ENCODE assay signal across 1 cellular context in the genomic region with DNA sequence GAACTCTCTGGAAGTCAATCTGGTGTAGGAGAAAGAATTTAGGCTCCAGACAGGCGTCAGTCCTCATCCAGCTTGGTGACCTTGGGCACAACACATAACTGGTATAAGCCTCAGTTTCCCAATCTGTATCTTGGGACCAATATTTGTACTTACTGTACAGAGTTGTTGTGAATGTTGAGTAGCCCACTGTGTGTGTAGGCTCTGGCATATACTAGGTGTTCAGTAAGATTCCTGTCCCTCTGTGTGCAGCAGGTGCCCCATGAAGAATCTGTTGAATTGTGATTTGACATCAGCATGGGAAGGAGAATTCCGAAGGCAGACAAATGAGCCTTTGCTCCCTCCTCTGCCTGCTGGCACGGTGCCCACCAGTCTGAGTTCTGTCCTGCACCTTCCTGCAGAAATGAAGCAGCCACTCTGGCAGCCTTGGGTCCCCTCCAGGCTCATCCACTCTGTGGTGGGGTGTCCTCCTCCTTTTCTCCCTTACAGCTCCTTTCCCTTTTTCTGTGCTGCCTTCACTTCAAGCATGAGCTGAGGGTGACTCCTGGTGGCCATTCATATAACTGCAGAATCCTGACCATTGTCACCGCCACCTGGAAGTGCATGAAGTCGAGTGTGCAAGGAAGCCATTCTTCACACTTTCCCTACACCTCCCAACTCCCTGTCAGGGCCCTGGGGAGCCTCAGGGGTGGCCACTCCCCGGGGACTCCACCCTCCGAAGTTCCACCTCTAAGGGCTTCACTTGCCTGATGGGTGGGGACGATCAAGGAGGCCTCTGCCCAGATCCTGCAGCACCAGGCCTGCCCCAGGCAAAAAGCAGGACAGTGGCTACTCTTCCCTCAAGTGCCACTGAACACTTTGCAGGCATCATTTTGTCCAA.
TF ChIP-seq lines count a peak whose summit lies in the region.

No MANE protein-coding gene starts in this region.

TF ChIP-seq in GM23338, 12 proteins besides CTCF, POLR2A, EP300 and RAD21 (continued from another document):
- TF ChIP-seq, protein P1, sequence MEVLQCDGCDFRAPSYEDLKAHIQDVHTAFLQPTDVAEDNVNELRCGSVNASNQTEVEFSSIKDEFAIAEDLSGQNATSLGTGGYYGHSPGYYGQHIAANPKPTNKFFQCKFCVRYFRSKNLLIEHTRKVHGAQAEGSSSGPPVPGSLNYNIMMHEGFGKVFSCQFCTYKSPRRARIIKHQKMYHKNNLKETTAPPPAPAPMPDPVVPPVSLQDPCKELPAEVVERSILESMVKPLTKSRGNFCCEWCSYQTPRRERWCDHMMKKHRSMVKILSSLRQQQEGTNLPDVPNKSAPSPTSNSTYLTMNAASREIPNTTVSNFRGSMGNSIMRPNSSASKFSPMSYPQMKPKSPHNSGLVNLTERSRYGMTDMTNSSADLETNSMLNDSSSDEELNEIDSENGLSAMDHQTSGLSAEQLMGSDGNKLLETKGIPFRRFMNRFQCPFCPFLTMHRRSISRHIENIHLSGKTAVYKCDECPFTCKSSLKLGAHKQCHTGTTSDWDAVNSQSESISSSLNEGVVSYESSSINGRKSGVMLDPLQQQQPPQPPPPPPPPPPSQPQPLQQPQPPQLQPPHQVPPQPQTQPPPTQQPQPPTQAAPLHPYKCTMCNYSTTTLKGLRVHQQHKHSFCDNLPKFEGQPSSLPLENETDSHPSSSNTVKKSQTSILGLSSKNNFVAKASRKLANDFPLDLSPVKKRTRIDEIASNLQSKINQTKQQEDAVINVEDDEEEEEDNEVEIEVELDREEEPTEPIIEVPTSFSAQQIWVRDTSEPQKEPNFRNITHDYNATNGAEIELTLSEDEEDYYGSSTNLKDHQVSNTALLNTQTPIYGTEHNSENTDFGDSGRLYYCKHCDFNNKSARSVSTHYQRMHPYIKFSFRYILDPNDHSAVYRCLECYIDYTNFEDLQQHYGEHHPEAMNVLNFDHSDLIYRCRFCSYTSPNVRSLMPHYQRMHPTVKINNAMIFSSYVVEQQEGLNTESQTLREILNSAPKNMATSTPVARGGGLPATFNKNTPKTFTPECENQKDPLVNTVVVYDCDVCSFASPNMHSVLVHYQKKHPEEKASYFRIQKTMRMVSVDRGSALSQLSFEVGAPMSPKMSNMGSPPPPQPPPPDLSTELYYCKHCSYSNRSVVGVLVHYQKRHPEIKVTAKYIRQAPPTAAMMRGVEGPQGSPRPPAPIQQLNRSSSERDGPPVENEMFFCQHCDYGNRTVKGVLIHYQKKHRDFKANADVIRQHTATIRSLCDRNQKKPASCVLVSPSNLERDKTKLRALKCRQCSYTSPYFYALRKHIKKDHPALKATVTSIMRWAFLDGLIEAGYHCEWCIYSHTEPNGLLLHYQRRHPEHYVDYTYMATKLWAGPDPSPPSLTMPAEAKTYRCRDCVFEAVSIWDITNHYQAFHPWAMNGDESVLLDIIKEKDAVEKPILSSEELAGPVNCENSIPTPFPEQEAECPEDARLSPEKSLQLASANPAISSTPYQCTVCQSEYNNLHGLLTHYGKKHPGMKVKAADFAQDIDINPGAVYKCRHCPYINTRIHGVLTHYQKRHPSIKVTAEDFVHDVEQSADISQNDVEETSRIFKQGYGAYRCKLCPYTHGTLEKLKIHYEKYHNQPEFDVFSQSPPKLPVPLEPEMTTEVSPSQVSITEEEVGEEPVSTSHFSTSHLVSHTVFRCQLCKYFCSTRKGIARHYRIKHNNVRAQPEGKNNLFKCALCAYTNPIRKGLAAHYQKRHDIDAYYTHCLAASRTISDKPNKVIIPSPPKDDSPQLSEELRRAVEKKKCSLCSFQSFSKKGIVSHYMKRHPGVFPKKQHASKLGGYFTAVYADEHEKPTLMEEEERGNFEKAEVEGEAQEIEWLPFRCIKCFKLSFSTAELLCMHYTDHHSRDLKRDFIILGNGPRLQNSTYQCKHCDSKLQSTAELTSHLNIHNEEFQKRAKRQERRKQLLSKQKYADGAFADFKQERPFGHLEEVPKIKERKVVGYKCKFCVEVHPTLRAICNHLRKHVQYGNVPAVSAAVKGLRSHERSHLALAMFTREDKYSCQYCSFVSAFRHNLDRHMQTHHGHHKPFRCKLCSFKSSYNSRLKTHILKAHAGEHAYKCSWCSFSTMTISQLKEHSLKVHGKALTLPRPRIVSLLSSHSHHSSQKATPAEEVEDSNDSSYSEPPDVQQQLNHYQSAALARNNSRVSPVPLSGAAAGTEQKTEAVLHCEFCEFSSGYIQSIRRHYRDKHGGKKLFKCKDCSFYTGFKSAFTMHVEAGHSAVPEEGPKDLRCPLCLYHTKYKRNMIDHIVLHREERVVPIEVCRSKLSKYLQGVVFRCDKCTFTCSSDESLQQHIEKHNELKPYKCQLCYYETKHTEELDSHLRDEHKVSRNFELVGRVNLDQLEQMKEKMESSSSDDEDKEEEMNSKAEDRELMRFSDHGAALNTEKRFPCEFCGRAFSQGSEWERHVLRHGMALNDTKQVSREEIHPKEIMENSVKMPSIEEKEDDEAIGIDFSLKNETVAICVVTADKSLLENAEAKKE (CRISPR knock-in tag; IDR thresholded peaks at IDR 0.05) = no peak
- TF ChIP-seq, protein P2, sequence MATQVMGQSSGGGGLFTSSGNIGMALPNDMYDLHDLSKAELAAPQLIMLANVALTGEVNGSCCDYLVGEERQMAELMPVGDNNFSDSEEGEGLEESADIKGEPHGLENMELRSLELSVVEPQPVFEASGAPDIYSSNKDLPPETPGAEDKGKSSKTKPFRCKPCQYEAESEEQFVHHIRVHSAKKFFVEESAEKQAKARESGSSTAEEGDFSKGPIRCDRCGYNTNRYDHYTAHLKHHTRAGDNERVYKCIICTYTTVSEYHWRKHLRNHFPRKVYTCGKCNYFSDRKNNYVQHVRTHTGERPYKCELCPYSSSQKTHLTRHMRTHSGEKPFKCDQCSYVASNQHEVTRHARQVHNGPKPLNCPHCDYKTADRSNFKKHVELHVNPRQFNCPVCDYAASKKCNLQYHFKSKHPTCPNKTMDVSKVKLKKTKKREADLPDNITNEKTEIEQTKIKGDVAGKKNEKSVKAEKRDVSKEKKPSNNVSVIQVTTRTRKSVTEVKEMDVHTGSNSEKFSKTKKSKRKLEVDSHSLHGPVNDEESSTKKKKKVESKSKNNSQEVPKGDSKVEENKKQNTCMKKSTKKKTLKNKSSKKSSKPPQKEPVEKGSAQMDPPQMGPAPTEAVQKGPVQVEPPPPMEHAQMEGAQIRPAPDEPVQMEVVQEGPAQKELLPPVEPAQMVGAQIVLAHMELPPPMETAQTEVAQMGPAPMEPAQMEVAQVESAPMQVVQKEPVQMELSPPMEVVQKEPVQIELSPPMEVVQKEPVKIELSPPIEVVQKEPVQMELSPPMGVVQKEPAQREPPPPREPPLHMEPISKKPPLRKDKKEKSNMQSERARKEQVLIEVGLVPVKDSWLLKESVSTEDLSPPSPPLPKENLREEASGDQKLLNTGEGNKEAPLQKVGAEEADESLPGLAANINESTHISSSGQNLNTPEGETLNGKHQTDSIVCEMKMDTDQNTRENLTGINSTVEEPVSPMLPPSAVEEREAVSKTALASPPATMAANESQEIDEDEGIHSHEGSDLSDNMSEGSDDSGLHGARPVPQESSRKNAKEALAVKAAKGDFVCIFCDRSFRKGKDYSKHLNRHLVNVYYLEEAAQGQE (IDR thresholded peaks at IDR 0.05; ENCODE audit: unreplicated experiment) = no peak
- TF ChIP-seq ZNF114 (CRISPR knock-in tag; IDR thresholded peaks at IDR 0.05) = no peak
- TF ChIP-seq, protein P3, sequence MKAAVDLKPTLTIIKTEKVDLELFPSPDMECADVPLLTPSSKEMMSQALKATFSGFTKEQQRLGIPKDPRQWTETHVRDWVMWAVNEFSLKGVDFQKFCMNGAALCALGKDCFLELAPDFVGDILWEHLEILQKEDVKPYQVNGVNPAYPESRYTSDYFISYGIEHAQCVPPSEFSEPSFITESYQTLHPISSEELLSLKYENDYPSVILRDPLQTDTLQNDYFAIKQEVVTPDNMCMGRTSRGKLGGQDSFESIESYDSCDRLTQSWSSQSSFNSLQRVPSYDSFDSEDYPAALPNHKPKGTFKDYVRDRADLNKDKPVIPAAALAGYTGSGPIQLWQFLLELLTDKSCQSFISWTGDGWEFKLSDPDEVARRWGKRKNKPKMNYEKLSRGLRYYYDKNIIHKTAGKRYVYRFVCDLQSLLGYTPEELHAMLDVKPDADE (IDR thresholded peaks at IDR 0.05) = no peak
- no peak for TF ChIP-seq ZNF331 (CRISPR knock-in tag; IDR thresholded peaks at IDR 0.05; ENCODE audit: low read depth)
- no peak for TF ChIP-seq EZH2phosphoT487 (IDR thresholded peaks at IDR 0.05; ENCODE audit: unreplicated experiment)
- no peak for TF ChIP-seq NANOG (IDR thresholded peaks at IDR 0.05; ENCODE audit: borderline replicate concordance)
- TF ChIP-seq POLR2AphosphoS5 (IDR thresholded peaks at IDR 0.05; ENCODE audit: low read depth) = no peak
